ENCODE assay signal across 25 cellular contexts in the genomic region with DNA sequence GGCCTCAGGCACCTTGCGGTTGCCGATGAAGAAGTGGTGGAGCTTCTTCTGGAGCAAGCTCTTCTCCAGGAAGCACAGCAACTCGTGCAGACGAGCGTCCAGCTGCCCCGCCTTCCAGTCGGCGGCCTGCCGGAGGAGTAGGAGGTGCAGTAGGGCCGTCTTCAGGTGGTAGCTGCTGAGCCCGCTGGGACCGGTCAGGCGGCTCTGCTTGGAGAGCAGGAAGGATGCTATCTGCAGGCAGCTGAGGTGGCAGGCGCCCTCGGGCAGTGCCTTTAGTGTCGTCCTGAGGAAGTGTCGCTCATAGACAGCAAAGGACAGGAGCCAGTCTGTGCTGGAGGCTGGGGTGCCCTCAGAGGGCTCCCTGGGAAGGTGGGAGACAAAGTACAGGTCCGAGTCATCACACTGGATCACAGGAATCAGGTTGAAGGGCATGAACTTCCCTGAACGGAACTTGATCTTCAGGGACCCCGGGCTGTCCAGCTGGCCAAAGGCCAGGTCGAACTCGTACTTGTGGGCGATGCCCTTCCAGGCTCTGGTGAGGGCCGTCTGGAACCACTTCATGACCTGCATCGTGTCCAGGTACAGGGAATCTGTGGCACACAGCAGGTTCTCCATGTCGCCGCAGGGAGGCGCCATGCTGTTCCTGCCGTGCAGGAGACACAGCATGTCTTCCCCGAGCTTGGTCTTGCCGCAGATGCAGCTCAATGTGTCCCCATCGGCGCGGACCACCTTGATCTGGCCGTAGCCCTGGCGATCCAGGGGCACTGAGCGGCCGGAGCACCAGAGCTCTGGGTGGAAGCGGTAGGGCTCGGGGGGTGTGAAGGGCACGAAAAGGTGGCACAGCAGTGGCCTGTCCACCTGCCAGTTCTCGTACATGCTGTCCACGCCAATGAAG. TPM values are rescaled to one million over a fixed set of nuclear protein-coding genes. Genes with fewer than 3 reads are reported as not detected.
"Had no signal": no experiment of that assay in that cellular context is flagged by ENCODE, and none has a peak within 500 bp of the region (broad histone marks: within the 10 kb centered on the region; RNA-seq: fewer than 3 reads in every experiment).

No MANE protein-coding gene starts in this region.

- H3K9me3 ChIP-seq: ascending aorta, body of pancreas, MG63, Peyer's patch had no signal

- H3K9me3 Mint-ChIP-seq: activated naive CD4-positive, alpha-beta T cell treated with anti-CD3 and anti-CD28 coated beads, Interleukin-2, amount 50 U/mL, for 72 hours; activated naive CD8-positive, alpha-beta T cell treated with anti-CD3 and anti-CD28 coated beads, Interleukin-2, amount 50 U/mL, for 24 hours; activated T-cell treated with anti-CD3 and anti-CD28 coated beads, Interleukin-2, amount 50 U/mL, for 24 hours; activated T-helper 1 cell treated with anti-CD3 and anti-CD28 coated beads, Interleukin-12 subunit alpha, Interleukin-12 subunit beta, Interleukin-2, Interleukin-4 antibody, amounts not matched to agents 30 ng/mL and 10 ng/mL and 1 ng/mL, durations not matched to agents 14 hours and 24 hours and 36 hours; T-helper 1 cell treated with Interleukin-12 subunit alpha and Interleukin-12 subunit beta and Interleukin-4 antibody, amounts not matched to agents 30 μg/mL and 1 μg/mL, for 36 hours had no signal

- H3K4me3 ChIP-seq: ascending aorta, body of pancreas, MG63, Peyer's patch had no signal

- H3K27ac Mint-ChIP-seq: activated CD8-positive, alpha-beta memory T cell treated with anti-CD3 and anti-CD28 coated beads, Interleukin-2, amount 10 ng/mL, durations not matched to agents 7 days and 5 days; activated CD8-positive, alpha-beta T cell treated with anti-CD3 and anti-CD28 coated beads, Interleukin-2, amount 10 ng/mL, durations not matched to agents 7 days and 5 days; activated naive CD8-positive, alpha-beta T cell treated with anti-CD3 and anti-CD28 coated beads, Interleukin-2, amount 50 U/mL, for 24 hours; activated T-cell treated with anti-CD3 and anti-CD28 coated beads, Interleukin-2, amount 50 U/mL, for 24 hours; activated T-helper 1 cell treated with anti-CD3 and anti-CD28 coated beads, Interleukin-12 subunit alpha, Interleukin-12 subunit beta, Interleukin-2, Interleukin-4 antibody, amounts not matched to agents 30 ng/mL and 10 ng/mL and 1 ng/mL, durations not matched to agents 14 hours and 24 hours and 36 hours; T-helper 1 cell treated with Interleukin-12 subunit alpha and Interleukin-12 subunit beta and Interleukin-4 antibody, amounts not matched to agents 30 μg/mL and 1 μg/mL, for 36 hours had no signal

- H3K27ac ChIP-seq: ascending aorta, body of pancreas, Peyer's patch had no signal

- DNase-seq: activated CD4-positive, alpha-beta T cell treated with anti-CD3 and anti-CD28 coated beads for 4 hours; activated CD8-positive, alpha-beta memory T cell treated with anti-CD3 and anti-CD28 coated beads, Interleukin-2, amount 10 ng/mL, durations not matched to agents 7 days and 5 days; activated CD8-positive, alpha-beta T cell treated with anti-CD3 and anti-CD28 coated beads, Interleukin-2, amount 10 ng/mL, durations not matched to agents 7 days and 5 days; activated effector memory CD4-positive, alpha-beta T cell treated with Interleukin-2 at 50 U/mL for 16 hours; activated naive CD4-positive, alpha-beta T cell treated with Interleukin-2 at 50 U/mL for 16 hours; activated naive CD8-positive, alpha-beta T cell treated with anti-CD3 and anti-CD28 coated beads, Interleukin-2, amount 50 U/mL, for 24 hours; activated T-cell treated with anti-CD3 and anti-CD28 coated beads, Interleukin-2, amount 50 U/mL, for 24 hours; amniotic stem cell; body of pancreas; MG63; MV-4-11; NCI-H1092 treated with DMSO at 0.1 percent for 48 hours; NCI-H1417 treated with DMSO at 0.1 percent for 48 hours; NCI-H1694; NCI-H2029; NCI-H510A treated with DMSO at 0.1 percent for 48 hours; NCI-H69; SHP77 had no signal

- ATAC-seq: activated CD4-positive, CD25-positive, alpha-beta regulatory T cell treated with anti-CD3 and anti-CD28 coated beads, Interleukin-2, amount 50 U/mL, for 24 hours; activated CD8-positive, alpha-beta memory T cell treated with anti-CD3 and anti-CD28 coated beads, Interleukin-2, amount 10 ng/mL, durations not matched to agents 7 days and 5 days; activated CD8-positive, alpha-beta T cell treated with anti-CD3 and anti-CD28 coated beads, Interleukin-2, amount 10 ng/mL, durations not matched to agents 7 days and 5 days; activated naive CD4-positive, alpha-beta T cell treated with anti-CD3 and anti-CD28 coated beads, Interleukin-2, amount 50 U/mL, for 72 hours; activated naive CD8-positive, alpha-beta T cell treated with anti-CD3 and anti-CD28 coated beads, Interleukin-2, amount 50 U/mL, for 24 hours; body of pancreas had no signal

- FAIRE-seq: bronchial epithelial cell had no signal

- H3K4me3 Mint-ChIP-seq: activated CD8-positive, alpha-beta memory T cell treated with anti-CD3 and anti-CD28 coated beads, Interleukin-2, amount 10 ng/mL, durations not matched to agents 7 days and 5 days; activated CD8-positive, alpha-beta T cell treated with anti-CD3 and anti-CD28 coated beads, Interleukin-2, amount 10 ng/mL, durations not matched to agents 7 days and 5 days; activated naive CD8-positive, alpha-beta T cell treated with anti-CD3 and anti-CD28 coated beads, Interleukin-2, amount 50 U/mL, for 24 hours; activated T-cell treated with anti-CD3 and anti-CD28 coated beads, Interleukin-2, amount 50 U/mL, for 24 hours; activated T-helper 1 cell treated with anti-CD3 and anti-CD28 coated beads, Interleukin-12 subunit alpha, Interleukin-12 subunit beta, Interleukin-2, Interleukin-4 antibody, amounts not matched to agents 30 ng/mL and 10 ng/mL and 1 ng/mL, durations not matched to agents 14 hours and 24 hours and 36 hours; T-helper 1 cell treated with Interleukin-12 subunit alpha and Interleukin-12 subunit beta and Interleukin-4 antibody, amounts not matched to agents 30 μg/mL and 1 μg/mL, for 36 hours had no signal

- H3K27me3 Mint-ChIP-seq: activated CD8-positive, alpha-beta memory T cell treated with anti-CD3 and anti-CD28 coated beads, Interleukin-2, amount 10 ng/mL, durations not matched to agents 7 days and 5 days; activated naive CD8-positive, alpha-beta T cell treated with anti-CD3 and anti-CD28 coated beads, Interleukin-2, amount 50 U/mL, for 24 hours; activated T-cell treated with anti-CD3 and anti-CD28 coated beads, Interleukin-2, amount 50 U/mL, for 24 hours had no signal

- H3K27me3 ChIP-seq: ascending aorta, body of pancreas, MG63, Peyer's patch had no signal

RNA-seq across cellular contexts. Expression of a gene that starts 38.8 kb away (rescaled TPM):
- total RNA-seq: ascending aorta had no signal

RNA-seq across cellular contexts. Expression of a gene that starts 45.9 kb away (rescaled TPM):
- total RNA-seq: ascending aorta had no signal
